ENCODE assay signal across 8 cellular contexts in genomic region chr5:16489322-16489791, GRCh38. TPM values are rescaled to one million over a fixed set of nuclear protein-coding genes. Genes with fewer than 3 reads are reported as not detected.
A peak's percentile ranks its signal among the peaks of the same experiment; 100 is the strongest.
DNase-seq lines count a peak whose midpoint lies in the region; ATAC-seq, FAIRE-seq and TF ChIP-seq lines count a peak whose summit lies in the region.

No MANE protein-coding gene starts in this region.

- DNase-seq in A549 (ENCODE audit: low read depth in 1 of 2, low spot score in 1 of 2) (peak; percentile 45 to 47), GM12891 (ENCODE audit: insufficient read length, low spot score) (no peak), NCI-H748 (lab: John Stamatoyannopoulos, UW; ENCODE audit: unreplicated experiment) (peak; percentile 83), MCF 10A (ENCODE audit: unreplicated experiment) (peak; percentile 48), left kidney (ENCODE audit: low read depth, low spot score) (peak; percentile 72), upper lobe of left lung (no peak), RPMI8226 (no peak)

- no peaks in the 10 kb centered on the region for H3K27me3 Mint-ChIP-seq in MCF 10A (ENCODE audit: insufficient read depth, unreplicated experiment)

- WGBS in A549 (ENCODE audit: missing lambda C conversion rate), result 3% methylated on average over 1 of the region's 1 CpG
- 33 to 58% methylated on average over 1 of the region's 1 CpG for WGBS in upper lobe of left lung, 2 donors

- no peaks in the 10 kb centered on the region for H3K9me3 ChIP-seq in A549
- no peaks in the 10 kb centered on the region for H3K9me3 ChIP-seq in upper lobe of left lung

- TF ChIP-seq CTCF in A549 (IDR thresholded peaks at IDR 0.05), result peak; percentile 79
- TF ChIP-seq CTCF in MCF 10A (IDR thresholded peaks at IDR 0.05; ENCODE audit: unreplicated experiment), result peak; percentile 68
- TF ChIP-seq CTCF in upper lobe of left lung (IDR thresholded peaks at IDR 0.05), result peak; percentile 16 to 66 (median 53)

- H3K36me3 Mint-ChIP-seq in MCF 10A (ENCODE audit: insufficient read depth, unreplicated experiment), result no peaks in the 10 kb centered on the region

- peaks cover 16% of the 10 kb centered on the region for H3K4me1 Mint-ChIP-seq in MCF 10A (ENCODE audit: insufficient read depth, unreplicated experiment)

- TF ChIP-seq POLR2A in A549 (IDR thresholded peaks at IDR 0.05; ENCODE audit: low read length) (no peak), GM12891 (IDR thresholded peaks at IDR 0.05; ENCODE audit: low read depth, low read length) (no peak), upper lobe of left lung (IDR thresholded peaks at IDR 0.05) (no peak)

- ATAC-seq in A549 (peak; percentile 87 to 93), HG03175 (IDR thresholded peaks at IDR 0.05; ENCODE audit: unreplicated experiment) (peak; percentile 71), upper lobe of left lung (ENCODE audit: low FRiP score in 2 of 2) (peak in 1 of 2 donors; percentile 87)

- H3K4me1 ChIP-seq in A549, result 0 out of 3 replicates have a peak, but pooled peaks cover 6% of the 10 kb centered on the region
- peaks cover 0 to 7% (median 0%) of the 10 kb centered on the region in 4 donors for H3K4me1 ChIP-seq in upper lobe of left lung

- FAIRE-seq in A549 (lab: Jason Lieb, UNC) (no peak), GM12891 (lab: Jason Lieb, UNC) (peak; percentile 5)

- H3K9me3 Mint-ChIP-seq in MCF 10A (ENCODE audit: unreplicated experiment), result no peaks in the 10 kb centered on the region

- CTCF ChIA-PET in A549 (lab: Yijun Ruan, JAX) (interaction anchor here (0.5 to 2.5 kb wide), 30 partner anchors 8 to 1826 kb away, joined by 3 to 26 read pairs (median 4); no protein-coding TSS in a partner anchor), MCF 10A (lab: Yijun Ruan, JAX) (interaction anchor here (0.6 to 5.7 kb wide), 27 partner anchors 8 to 714 kb away, joined by 3 to 147 read pairs (median 6); no protein-coding TSS in a partner anchor)

- POLR2A ChIA-PET in A549 (lab: Yijun Ruan, JAX) (interaction anchor here (0.8 kb wide), 1 partner anchor 168 kb away, joined by 4 read pairs; no protein-coding TSS in a partner anchor), MCF 10A (lab: Yijun Ruan, JAX) (interaction anchor here (0.7 to 4.2 kb wide), 11 partner anchors 19 to 700 kb away, joined by 3 to 67 read pairs (median 6); partner anchors contain the start of gene RETREG1)

- peak; percentile 82 to 87 for TF ChIP-seq RAD21 in A549 (conservative IDR thresholded peaks at IDR 0.05 in 1 of 2, IDR thresholded peaks at IDR 0.05 in 1 of 2)

- H3K36me3 ChIP-seq in upper lobe of left lung, result no peaks in the 10 kb centered on the region

- peak overlapping the region; percentile 29 for H3K27ac Mint-ChIP-seq in MCF 10A (ENCODE audit: low read depth, unreplicated experiment)

- TF ChIP-seq EP300 in A549 (IDR thresholded peaks at IDR 0.05) (no peak), upper lobe of left lung (IDR thresholded peaks at IDR 0.05) (no peak)

- H3K4me3 ChIP-seq in A549, result no peak overlapping the region
- no peak overlapping the region for H3K4me3 ChIP-seq in upper lobe of left lung

- no peak overlapping the region for H3K4me2 ChIP-seq in A549

- no peak overlapping the region for H3K4me3 Mint-ChIP-seq in MCF 10A (ENCODE audit: unreplicated experiment)

- H3K27ac ChIP-seq in A549 (no peak overlapping the region), upper lobe of left lung (no peak overlapping the region)

- intact Hi-C loops in MCF 10A (cut with micrococcal nuclease), result loop anchor here (1.0 to 2.0 kb wide), 4 partner anchors 63 to 714 kb away; no protein-coding TSS in a partner anchor

- BruUV-seq in MCF 10A (replicated peaks; lab: Mats Ljungman, UMichigan), result no TSS peak

- no peaks in the 10 kb centered on the region for H3K27me3 ChIP-seq in upper lobe of left lung

TF ChIP-seq in A549, 52 proteins besides CTCF, POLR2A, EP300 and RAD21:
- TF ChIP-seq ZSCAN20 (CRISPR knock-in tag; IDR thresholded peaks at IDR 0.05), result no peak
- TF ChIP-seq, protein P1, sequence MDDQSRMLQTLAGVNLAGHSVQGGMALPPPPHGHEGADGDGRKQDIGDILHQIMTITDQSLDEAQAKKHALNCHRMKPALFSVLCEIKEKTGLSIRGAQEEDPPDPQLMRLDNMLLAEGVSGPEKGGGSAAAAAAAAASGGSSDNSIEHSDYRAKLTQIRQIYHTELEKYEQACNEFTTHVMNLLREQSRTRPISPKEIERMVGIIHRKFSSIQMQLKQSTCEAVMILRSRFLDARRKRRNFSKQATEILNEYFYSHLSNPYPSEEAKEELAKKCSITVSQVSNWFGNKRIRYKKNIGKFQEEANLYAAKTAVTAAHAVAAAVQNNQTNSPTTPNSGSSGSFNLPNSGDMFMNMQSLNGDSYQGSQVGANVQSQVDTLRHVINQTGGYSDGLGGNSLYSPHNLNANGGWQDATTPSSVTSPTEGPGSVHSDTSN (IDR thresholded peaks at IDR 0.05), result no peak
- TF ChIP-seq SMC3 (IDR thresholded peaks at IDR 0.05), result peak; percentile 68; the same call in 2 of the 3 replicates
- TF ChIP-seq NPAS2 (CRISPR knock-in tag; IDR thresholded peaks at IDR 0.05; ENCODE audit: borderline replicate concordance), result no peak
- no peak for TF ChIP-seq CBX8 (IDR thresholded peaks at IDR 0.05)
- no peak for TF ChIP-seq CEBPB (IDR thresholded peaks at IDR 0.05)
- TF ChIP-seq CHD4 (IDR thresholded peaks at IDR 0.05; ENCODE audit: borderline replicate concordance), result no peak
- TF ChIP-seq HOXB13 (CRISPR knock-in tag; IDR thresholded peaks at IDR 0.05; ENCODE audit: low read depth), result no peak

TF ChIP-seq in GM12891, 5 proteins besides CTCF, POLR2A, EP300 and RAD21:
- TF ChIP-seq POU2F2 (IDR thresholded peaks at IDR 0.05; ENCODE audit: low read depth, low read length) (no peak), TAF1 (IDR thresholded peaks at IDR 0.05; ENCODE audit: low read depth, low read length) (no peak), PAX5 (IDR thresholded peaks at IDR 0.05; ENCODE audit: insufficient read depth, low read length, severe bottlenecking) (no peak), POLR2AphosphoS5 (IDR thresholded peaks at IDR 0.05; ENCODE audit: low read depth, low read length) (no peak), SPI1 (IDR thresholded peaks at IDR 0.05; ENCODE audit: low read depth, low read length) (no peak)

RNA-seq across cellular contexts. Expression of gene ZNF622, which starts 23.8 kb away (rescaled TPM):
- polyA plus RNA-seq in A549 (2011; rRNA removed) (17.9 and 23.2 TPM in 2 replicates), A549 (2017; fragmentation: RNase III; extraction: RNeasy Plus Mini Kit Qiagen cat#74134 plus additional on column Dnase treatment) (35.4 to 38.0 TPM (median 37.5 TPM) in 3 replicates)
- 17.1 and 19.3 TPM in 2 replicates for polyA plus RNA-seq in A549 (2012; cell fraction: cytosol; rRNA removed)
- 17.0 and 18.4 TPM in 2 replicates for polyA plus RNA-seq in A549 (2012; cell fraction: nucleus; rRNA removed)
- 10.2 and 13.3 TPM in 2 replicates for polyA minus RNA-seq in A549 (2011; rRNA and poly(A)+ RNA removed)
- polyA plus RNA-seq in GM12891 (2012; ENCODE audit: low read depth, missing spikeins), result 32.7 TPM
- total RNA-seq in MCF 10A (2022) (34.0 and 34.1 TPM in 2 replicates), upper lobe of left lung (10 to 100 TPM; 15.3 to 45.0 (median 31.5) TPM)

Comparison
In these comparisons a context has a peak if more than half of its experiments do, and no peak if none do; other contexts are left out.
1. DNase-seq: peak in A549 (2 of 2), NCI-H748 (single experiment), MCF 10A (single experiment) and left kidney (single experiment); none in GM12891 (single experiment), upper lobe of left lung (0 of 2) and RPMI8226 (single experiment).
2. Peak in every context shown above with its lines, with median percentiles within 50 percentile points of each other: CTCF ChIP-seq.